24 cellular contexts compared by ENCODE assay signal in genomic region chr13:20313896-20314295, GRCh38.
"Had no signal": no experiment of that assay in that cellular context is flagged by ENCODE, and none has a peak within 500 bp of the region (broad histone marks: within the 10 kb centered on the region; RNA-seq: fewer than 3 reads in every experiment).

No MANE protein-coding gene starts in this region.

- H3K36me3 ChIP-seq: stomach, suprapubic skin, thoracic aorta, thyroid gland, tibial artery, tibial nerve, transverse colon, upper lobe of left lung, upper lobe of right lung, uterus, vagina had no signal

- H3K4me1 ChIP-seq: stomach, suprapubic skin, testis, thyroid gland, tibial artery, tibial nerve, transverse colon, upper lobe of left lung, upper lobe of right lung, uterus, vagina had no signal

- H3K27me3 ChIP-seq: suprapubic skin, testis, thyroid gland, tibial artery, tibial nerve, transverse colon, upper lobe of left lung, upper lobe of right lung, uterus, vagina had no signal

- H3K27ac ChIP-seq: stomach, suprapubic skin, testis, thoracic aorta, thyroid gland, tibial artery, tibial nerve, transverse colon, upper lobe of left lung, upper lobe of right lung, uterus, vagina had no signal

- H3K9me3 ChIP-seq: stomach, suprapubic skin, testis, thoracic aorta, thyroid gland, tibial artery, transverse colon, upper lobe of left lung, upper lobe of right lung, uterus, vagina had no signal

- H3K4me3 ChIP-seq: stomach, suprapubic skin, testis, thoracic aorta, thyroid gland, tibial artery, tibial nerve, transverse colon, upper lobe of left lung, upper lobe of right lung, uterus, vagina had no signal

- DNase-seq: stimulated activated CD4-positive, alpha-beta T cell treated with anti-CD3 and anti-CD28 coated beads, Interleukin-2, amount 100 ng/mL, for 48 hours; stimulated activated CD4-positive, alpha-beta T cell treated with anti-CD3 and anti-CD28 coated beads, Interleukin-4, amount 100 ng/mL, for 1 hour; stimulated activated CD4-positive, alpha-beta T cell treated with anti-CD3 and anti-CD28 coated beads, Interleukin-4, amount 100 ng/mL, for 24 hours; stimulated activated CD4-positive, alpha-beta T cell treated with anti-CD3 and anti-CD28 coated beads, Interleukin-4, amount 100 ng/mL, for 4 hours; stimulated activated CD8-positive, alpha-beta memory T cell treated with anti-CD3 and anti-CD28 coated beads, Interleukin-4, amount 100 ng/mL, for 48 hours; stimulated activated naive B cell treated with anti-CD40 and anti-IgM and Interleukin-4, amounts not matched to agents 10 μg/mL and 1 μg/mL and 100 μg/mL, for 72 hours; stimulated activated naive CD4-positive, alpha-beta T cell; stimulated activated naive CD4-positive, alpha-beta T cell treated with Interleukin-2 at 50 U/mL for 16 hours; stimulated activated naive CD8-positive, alpha-beta T cell treated with anti-CD3 and anti-CD28 coated beads, Interleukin-15, amount 100 ng/mL, for 72 hours; stimulated activated naive CD8-positive, alpha-beta T cell treated with anti-CD3 and anti-CD28 coated beads, Interleukin-15, Interleukin-2, amounts not matched to agents 100 U/mL and 50 U/mL, for 24 hours; stomach; substantia nigra; testis; thyroid gland; tibial artery; transverse colon; trophoblast cell; upper lobe of left lung; upper lobe of right lung; uterus had no signal
